1 cellular context compared by ENCODE assay signal in the genomic region with DNA sequence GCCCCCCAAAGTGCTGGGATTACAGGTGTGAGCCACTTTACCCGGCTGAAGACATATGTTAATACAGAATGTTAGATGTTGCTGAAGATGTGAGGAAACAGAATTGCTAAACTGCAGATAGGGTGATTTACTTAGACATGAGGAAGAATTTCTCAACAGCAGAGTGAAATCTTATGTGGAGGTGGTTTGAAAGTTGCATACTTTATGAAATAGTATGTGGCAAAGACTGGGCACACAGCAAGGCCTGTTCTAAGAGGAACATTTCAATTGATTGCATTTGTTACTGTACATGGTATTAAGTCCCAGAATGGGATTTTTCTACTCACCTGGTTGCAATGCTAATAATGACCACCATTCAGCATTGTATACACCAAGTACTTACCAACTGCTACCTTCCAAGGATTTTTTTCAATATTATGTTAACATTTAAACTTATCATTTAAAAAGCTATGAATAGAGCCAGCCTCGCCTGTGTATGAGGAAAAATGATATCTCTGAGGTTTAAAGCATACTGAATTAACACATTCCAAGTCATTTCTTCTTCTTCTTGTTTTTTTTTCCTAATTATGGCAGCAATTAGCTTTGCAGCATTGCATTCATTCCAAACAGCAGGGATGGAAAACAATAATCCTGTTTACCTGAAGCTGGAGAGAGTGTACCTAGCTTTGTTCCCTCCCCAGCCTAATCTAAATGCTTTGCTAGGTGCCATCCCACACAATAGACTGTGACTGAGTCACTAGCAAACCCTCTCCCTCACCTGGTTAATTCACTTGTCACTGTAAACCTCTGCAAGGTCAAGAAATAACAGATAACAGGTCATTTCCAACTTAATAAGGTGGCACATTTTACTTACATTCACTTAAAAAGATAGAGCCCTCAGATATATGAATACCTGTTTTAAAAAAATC.
TF ChIP-seq lines count a peak whose summit lies in the region.

No MANE protein-coding gene starts in this region.

TF ChIP-seq in HepG2, 621 proteins besides CTCF, POLR2A, EP300 and RAD21:
- no peak for TF ChIP-seq ZNF101 (CRISPR knock-in tag; IDR thresholded peaks at IDR 0.05; ENCODE audit: borderline replicate concordance, low read depth)
- TF ChIP-seq, protein P1, sequence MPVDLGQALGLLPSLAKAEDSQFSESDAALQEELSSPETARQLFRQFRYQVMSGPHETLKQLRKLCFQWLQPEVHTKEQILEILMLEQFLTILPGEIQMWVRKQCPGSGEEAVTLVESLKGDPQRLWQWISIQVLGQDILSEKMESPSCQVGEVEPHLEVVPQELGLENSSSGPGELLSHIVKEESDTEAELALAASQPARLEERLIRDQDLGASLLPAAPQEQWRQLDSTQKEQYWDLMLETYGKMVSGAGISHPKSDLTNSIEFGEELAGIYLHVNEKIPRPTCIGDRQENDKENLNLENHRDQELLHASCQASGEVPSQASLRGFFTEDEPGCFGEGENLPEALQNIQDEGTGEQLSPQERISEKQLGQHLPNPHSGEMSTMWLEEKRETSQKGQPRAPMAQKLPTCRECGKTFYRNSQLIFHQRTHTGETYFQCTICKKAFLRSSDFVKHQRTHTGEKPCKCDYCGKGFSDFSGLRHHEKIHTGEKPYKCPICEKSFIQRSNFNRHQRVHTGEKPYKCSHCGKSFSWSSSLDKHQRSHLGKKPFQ (CRISPR knock-in tag; IDR thresholded peaks at IDR 0.05; ENCODE audit: insufficient replicate concordance), result no peak
- TF ChIP-seq SRSF9 (IDR thresholded peaks at IDR 0.05; ENCODE audit: borderline replicate concordance, insufficient read depth, low read depth, low read length, poor library complexity, severe bottlenecking), result no peak
